Comparison of ENCODE assay signal across 1 cellular context in the genomic region with DNA sequence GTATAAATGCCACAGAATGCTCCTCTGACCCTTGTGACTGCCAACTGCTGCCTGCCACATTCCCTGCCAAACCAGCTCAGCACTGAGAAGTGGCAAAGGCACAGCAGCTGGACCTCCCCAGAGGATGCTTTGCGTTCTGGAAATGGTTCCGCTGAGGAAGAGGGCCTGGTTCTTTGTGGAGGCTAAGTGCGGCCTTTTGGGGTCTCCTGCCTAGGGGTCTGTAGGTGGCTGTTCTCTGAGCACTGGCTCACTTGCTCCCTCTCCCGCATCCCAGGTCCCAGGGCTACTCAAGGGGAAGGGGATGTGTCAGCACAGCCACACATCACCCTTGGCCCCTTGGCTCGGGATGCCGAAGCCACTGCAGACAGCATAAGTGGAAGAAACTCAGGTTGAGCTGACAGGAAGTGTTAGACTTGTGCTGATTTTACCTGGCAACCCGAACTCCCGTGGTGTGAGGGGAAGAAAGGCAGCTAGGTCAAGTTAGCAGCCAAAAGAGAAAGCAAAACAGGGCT.
TF ChIP-seq lines count a peak whose summit lies in the region.

No MANE protein-coding gene starts in this region.

TF ChIP-seq in GM23338, 12 proteins besides CTCF, POLR2A, EP300 and RAD21 (continued from another document):
- TF ChIP-seq, protein P1, sequence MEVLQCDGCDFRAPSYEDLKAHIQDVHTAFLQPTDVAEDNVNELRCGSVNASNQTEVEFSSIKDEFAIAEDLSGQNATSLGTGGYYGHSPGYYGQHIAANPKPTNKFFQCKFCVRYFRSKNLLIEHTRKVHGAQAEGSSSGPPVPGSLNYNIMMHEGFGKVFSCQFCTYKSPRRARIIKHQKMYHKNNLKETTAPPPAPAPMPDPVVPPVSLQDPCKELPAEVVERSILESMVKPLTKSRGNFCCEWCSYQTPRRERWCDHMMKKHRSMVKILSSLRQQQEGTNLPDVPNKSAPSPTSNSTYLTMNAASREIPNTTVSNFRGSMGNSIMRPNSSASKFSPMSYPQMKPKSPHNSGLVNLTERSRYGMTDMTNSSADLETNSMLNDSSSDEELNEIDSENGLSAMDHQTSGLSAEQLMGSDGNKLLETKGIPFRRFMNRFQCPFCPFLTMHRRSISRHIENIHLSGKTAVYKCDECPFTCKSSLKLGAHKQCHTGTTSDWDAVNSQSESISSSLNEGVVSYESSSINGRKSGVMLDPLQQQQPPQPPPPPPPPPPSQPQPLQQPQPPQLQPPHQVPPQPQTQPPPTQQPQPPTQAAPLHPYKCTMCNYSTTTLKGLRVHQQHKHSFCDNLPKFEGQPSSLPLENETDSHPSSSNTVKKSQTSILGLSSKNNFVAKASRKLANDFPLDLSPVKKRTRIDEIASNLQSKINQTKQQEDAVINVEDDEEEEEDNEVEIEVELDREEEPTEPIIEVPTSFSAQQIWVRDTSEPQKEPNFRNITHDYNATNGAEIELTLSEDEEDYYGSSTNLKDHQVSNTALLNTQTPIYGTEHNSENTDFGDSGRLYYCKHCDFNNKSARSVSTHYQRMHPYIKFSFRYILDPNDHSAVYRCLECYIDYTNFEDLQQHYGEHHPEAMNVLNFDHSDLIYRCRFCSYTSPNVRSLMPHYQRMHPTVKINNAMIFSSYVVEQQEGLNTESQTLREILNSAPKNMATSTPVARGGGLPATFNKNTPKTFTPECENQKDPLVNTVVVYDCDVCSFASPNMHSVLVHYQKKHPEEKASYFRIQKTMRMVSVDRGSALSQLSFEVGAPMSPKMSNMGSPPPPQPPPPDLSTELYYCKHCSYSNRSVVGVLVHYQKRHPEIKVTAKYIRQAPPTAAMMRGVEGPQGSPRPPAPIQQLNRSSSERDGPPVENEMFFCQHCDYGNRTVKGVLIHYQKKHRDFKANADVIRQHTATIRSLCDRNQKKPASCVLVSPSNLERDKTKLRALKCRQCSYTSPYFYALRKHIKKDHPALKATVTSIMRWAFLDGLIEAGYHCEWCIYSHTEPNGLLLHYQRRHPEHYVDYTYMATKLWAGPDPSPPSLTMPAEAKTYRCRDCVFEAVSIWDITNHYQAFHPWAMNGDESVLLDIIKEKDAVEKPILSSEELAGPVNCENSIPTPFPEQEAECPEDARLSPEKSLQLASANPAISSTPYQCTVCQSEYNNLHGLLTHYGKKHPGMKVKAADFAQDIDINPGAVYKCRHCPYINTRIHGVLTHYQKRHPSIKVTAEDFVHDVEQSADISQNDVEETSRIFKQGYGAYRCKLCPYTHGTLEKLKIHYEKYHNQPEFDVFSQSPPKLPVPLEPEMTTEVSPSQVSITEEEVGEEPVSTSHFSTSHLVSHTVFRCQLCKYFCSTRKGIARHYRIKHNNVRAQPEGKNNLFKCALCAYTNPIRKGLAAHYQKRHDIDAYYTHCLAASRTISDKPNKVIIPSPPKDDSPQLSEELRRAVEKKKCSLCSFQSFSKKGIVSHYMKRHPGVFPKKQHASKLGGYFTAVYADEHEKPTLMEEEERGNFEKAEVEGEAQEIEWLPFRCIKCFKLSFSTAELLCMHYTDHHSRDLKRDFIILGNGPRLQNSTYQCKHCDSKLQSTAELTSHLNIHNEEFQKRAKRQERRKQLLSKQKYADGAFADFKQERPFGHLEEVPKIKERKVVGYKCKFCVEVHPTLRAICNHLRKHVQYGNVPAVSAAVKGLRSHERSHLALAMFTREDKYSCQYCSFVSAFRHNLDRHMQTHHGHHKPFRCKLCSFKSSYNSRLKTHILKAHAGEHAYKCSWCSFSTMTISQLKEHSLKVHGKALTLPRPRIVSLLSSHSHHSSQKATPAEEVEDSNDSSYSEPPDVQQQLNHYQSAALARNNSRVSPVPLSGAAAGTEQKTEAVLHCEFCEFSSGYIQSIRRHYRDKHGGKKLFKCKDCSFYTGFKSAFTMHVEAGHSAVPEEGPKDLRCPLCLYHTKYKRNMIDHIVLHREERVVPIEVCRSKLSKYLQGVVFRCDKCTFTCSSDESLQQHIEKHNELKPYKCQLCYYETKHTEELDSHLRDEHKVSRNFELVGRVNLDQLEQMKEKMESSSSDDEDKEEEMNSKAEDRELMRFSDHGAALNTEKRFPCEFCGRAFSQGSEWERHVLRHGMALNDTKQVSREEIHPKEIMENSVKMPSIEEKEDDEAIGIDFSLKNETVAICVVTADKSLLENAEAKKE (CRISPR knock-in tag; IDR thresholded peaks at IDR 0.05) = no peak
- no peak for TF ChIP-seq STAT1 (IDR thresholded peaks at IDR 0.05; ENCODE audit: unreplicated experiment)
- TF ChIP-seq ZNF331 (CRISPR knock-in tag; IDR thresholded peaks at IDR 0.05; ENCODE audit: low read depth) = no peak
- no peak for TF ChIP-seq POLR2AphosphoS5 (IDR thresholded peaks at IDR 0.05; ENCODE audit: low read depth)
- TF ChIP-seq, protein P2, sequence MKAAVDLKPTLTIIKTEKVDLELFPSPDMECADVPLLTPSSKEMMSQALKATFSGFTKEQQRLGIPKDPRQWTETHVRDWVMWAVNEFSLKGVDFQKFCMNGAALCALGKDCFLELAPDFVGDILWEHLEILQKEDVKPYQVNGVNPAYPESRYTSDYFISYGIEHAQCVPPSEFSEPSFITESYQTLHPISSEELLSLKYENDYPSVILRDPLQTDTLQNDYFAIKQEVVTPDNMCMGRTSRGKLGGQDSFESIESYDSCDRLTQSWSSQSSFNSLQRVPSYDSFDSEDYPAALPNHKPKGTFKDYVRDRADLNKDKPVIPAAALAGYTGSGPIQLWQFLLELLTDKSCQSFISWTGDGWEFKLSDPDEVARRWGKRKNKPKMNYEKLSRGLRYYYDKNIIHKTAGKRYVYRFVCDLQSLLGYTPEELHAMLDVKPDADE (IDR thresholded peaks at IDR 0.05) = no peak
- TF ChIP-seq, protein P3, sequence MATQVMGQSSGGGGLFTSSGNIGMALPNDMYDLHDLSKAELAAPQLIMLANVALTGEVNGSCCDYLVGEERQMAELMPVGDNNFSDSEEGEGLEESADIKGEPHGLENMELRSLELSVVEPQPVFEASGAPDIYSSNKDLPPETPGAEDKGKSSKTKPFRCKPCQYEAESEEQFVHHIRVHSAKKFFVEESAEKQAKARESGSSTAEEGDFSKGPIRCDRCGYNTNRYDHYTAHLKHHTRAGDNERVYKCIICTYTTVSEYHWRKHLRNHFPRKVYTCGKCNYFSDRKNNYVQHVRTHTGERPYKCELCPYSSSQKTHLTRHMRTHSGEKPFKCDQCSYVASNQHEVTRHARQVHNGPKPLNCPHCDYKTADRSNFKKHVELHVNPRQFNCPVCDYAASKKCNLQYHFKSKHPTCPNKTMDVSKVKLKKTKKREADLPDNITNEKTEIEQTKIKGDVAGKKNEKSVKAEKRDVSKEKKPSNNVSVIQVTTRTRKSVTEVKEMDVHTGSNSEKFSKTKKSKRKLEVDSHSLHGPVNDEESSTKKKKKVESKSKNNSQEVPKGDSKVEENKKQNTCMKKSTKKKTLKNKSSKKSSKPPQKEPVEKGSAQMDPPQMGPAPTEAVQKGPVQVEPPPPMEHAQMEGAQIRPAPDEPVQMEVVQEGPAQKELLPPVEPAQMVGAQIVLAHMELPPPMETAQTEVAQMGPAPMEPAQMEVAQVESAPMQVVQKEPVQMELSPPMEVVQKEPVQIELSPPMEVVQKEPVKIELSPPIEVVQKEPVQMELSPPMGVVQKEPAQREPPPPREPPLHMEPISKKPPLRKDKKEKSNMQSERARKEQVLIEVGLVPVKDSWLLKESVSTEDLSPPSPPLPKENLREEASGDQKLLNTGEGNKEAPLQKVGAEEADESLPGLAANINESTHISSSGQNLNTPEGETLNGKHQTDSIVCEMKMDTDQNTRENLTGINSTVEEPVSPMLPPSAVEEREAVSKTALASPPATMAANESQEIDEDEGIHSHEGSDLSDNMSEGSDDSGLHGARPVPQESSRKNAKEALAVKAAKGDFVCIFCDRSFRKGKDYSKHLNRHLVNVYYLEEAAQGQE (IDR thresholded peaks at IDR 0.05; ENCODE audit: unreplicated experiment) = no peak
- TF ChIP-seq NANOG (IDR thresholded peaks at IDR 0.05; ENCODE audit: borderline replicate concordance) = no peak
- no peak for TF ChIP-seq EZH2 (IDR thresholded peaks at IDR 0.05; ENCODE audit: low read depth, unreplicated experiment)
- TF ChIP-seq JUNB (IDR thresholded peaks at IDR 0.05; ENCODE audit: unreplicated experiment) = no peak
- no peak for TF ChIP-seq EZH2phosphoT487 (IDR thresholded peaks at IDR 0.05; ENCODE audit: unreplicated experiment)
